13 cellular contexts compared by ENCODE assay signal in the genomic region with DNA sequence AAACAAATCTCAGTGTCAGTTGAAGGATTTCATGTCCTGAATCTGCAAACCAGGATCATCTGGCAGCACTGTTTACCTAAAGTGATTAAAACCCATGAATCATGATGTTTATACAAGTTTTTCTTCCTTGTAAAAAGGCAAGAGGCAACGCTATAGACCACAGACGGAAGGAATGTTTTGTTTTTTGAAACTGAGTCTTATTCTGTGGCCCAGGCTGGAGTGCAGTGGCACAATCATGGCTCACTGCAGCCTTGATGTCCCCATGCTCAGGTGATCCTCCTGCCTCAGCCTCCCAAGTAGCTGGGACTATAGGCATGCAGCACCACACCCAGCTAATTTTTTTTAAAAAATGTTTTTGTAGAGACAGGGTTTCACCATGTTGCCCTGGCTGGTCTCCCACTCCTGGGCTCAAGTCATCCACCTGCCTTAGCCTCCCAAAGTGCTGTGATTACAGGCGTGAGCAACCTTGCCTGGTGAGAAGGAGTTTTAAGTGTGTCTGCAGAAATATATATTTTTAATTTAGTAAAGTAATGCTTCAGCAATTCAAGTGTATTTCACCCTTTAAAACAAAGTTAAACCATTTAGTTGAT. TPM values are rescaled to one million over a fixed set of nuclear protein-coding genes. Genes with fewer than 3 reads are reported as not detected.
A peak's percentile ranks its signal among the peaks of the same experiment; 100 is the strongest.
DNase-seq lines count a peak whose midpoint lies in the region; ATAC-seq and TF ChIP-seq lines count a peak whose summit lies in the region.
"Had no signal": no experiment of that assay in that cellular context is flagged by ENCODE, and none has a peak within 500 bp of the region (broad histone marks: within the 10 kb centered on the region; RNA-seq: fewer than 3 reads in every experiment).

No MANE protein-coding gene starts in this region.

- no peak overlapping the region for H3K14ac ChIP-seq in mesenchymal stem cell (ENCODE audit: low read length in 2 of 2)

- H2AFZ ChIP-seq in mesenchymal stem cell (ENCODE audit: low read depth, low read length), result no peak overlapping the region

- no peak for TF ChIP-seq CTCF in AG09319 (IDR thresholded peaks at IDR 0.05; ENCODE audit: low read depth, low read length)
- TF ChIP-seq CTCF in LNCaP clone FGC (IDR thresholded peaks at IDR 0.05; ENCODE audit: control insufficient read depth, extremely low read depth, insufficient read depth), result no peak
- TF ChIP-seq CTCF in chondrocyte (IDR thresholded peaks at IDR 0.05), result no peak

- peak overlapping the region; percentile 46 for H3K27ac ChIP-seq in mesenchymal stem cell (ENCODE audit: low read length, poor library complexity, severe bottlenecking)

- no peaks in the 10 kb centered on the region for H3K36me3 Mint-ChIP-seq in chondrocyte (ENCODE audit: low read depth)
- no peaks in the 10 kb centered on the region for H3K36me3 Mint-ChIP-seq in activated CD4-positive, alpha-beta memory T cell treated with anti-CD3 and anti-CD28 coated beads for 36 hours
- H3K36me3 Mint-ChIP-seq: CD8-positive, alpha-beta T cell; naive B cell had no signal

- no peaks in the 10 kb centered on the region for H3K27me3 ChIP-seq in mesenchymal stem cell (ENCODE audit: control insufficient read depth in 1 of 2, insufficient read depth in 1 of 2, low read length in 2 of 2)
- H3K27me3 ChIP-seq: Peyer's patch had no signal

- H2BK12ac ChIP-seq in mesenchymal stem cell (ENCODE audit: low read length in 2 of 2), result no peak overlapping the region

- no peaks in the 10 kb centered on the region for H3K9me3 Mint-ChIP-seq in chondrocyte (ENCODE audit: low read depth)
- no peaks in the 10 kb centered on the region for H3K9me3 Mint-ChIP-seq in activated CD4-positive, alpha-beta memory T cell treated with anti-CD3 and anti-CD28 coated beads for 36 hours
- H3K9me3 Mint-ChIP-seq: activated CD4-positive, alpha-beta T cell treated with anti-CD3 and anti-CD28 coated beads, Interleukin-2, amount 10 ng/mL, durations not matched to agents 24 days and 14 days; CD8-positive, alpha-beta T cell; naive B cell had no signal

- no peak overlapping the region for H3K4ac ChIP-seq in mesenchymal stem cell (ENCODE audit: low read depth in 1 of 2, low read length in 2 of 2)

- no peak overlapping the region for H4K91ac ChIP-seq in mesenchymal stem cell (ENCODE audit: low read length)

- H2AK5ac ChIP-seq in mesenchymal stem cell (ENCODE audit: low read length, severe bottlenecking), result no peak overlapping the region

- no peaks in the 10 kb centered on the region for H3K9me3 ChIP-seq in mesenchymal stem cell (ENCODE audit: control insufficient read depth, low read length)
- H3K9me3 ChIP-seq: Peyer's patch had no signal

- H4K8ac ChIP-seq in mesenchymal stem cell (ENCODE audit: low read length), result no peak overlapping the region

- no peak overlapping the region for H2BK120ac ChIP-seq in mesenchymal stem cell (ENCODE audit: low read depth, low read length)

- H3K18ac ChIP-seq in mesenchymal stem cell (ENCODE audit: low read depth in 1 of 2, low read length in 2 of 2), result peak overlapping the region in 1 of 2 experiments; percentile 68

- H3K23ac ChIP-seq in mesenchymal stem cell (ENCODE audit: low read length in 2 of 2), result no peak overlapping the region

- peaks cover 7% of the 10 kb centered on the region for H3K4me1 ChIP-seq in mesenchymal stem cell (ENCODE audit: control insufficient read depth, insufficient read depth, low read depth, low read length)
- H3K4me1 ChIP-seq: Peyer's patch had no signal

- H3K4me1 Mint-ChIP-seq in chondrocyte (ENCODE audit: low read depth), result peaks cover 10% of the 10 kb centered on the region
- no peaks in the 10 kb centered on the region for H3K4me1 Mint-ChIP-seq in activated CD4-positive, alpha-beta memory T cell treated with anti-CD3 and anti-CD28 coated beads for 36 hours (ENCODE audit: low read depth)
- H3K4me1 Mint-ChIP-seq: activated CD4-positive, alpha-beta T cell treated with anti-CD3 and anti-CD28 coated beads, Interleukin-2, amount 10 ng/mL, durations not matched to agents 24 days and 14 days; naive B cell had no signal

- 0% methylated on average over 2 of the region's 3 CpGs for WGBS in mesenchymal stem cell

- H3K9ac ChIP-seq in mesenchymal stem cell (ENCODE audit: low read length), result no peak overlapping the region

- no peaks in the 10 kb centered on the region for H3K27me3 Mint-ChIP-seq in chondrocyte (ENCODE audit: low read depth)
- H3K27me3 Mint-ChIP-seq in activated CD4-positive, alpha-beta memory T cell treated with anti-CD3 and anti-CD28 coated beads for 36 hours, result no peaks in the 10 kb centered on the region

- peak overlapping the region; percentile 68 for H3K27ac Mint-ChIP-seq in chondrocyte (ENCODE audit: unreplicated experiment)
- no peak overlapping the region for H3K27ac Mint-ChIP-seq in activated CD4-positive, alpha-beta memory T cell treated with anti-CD3 and anti-CD28 coated beads for 36 hours
- H3K27ac Mint-ChIP-seq: activated CD4-positive, alpha-beta T cell treated with anti-CD3 and anti-CD28 coated beads, Interleukin-2, amount 10 ng/mL, durations not matched to agents 24 days and 14 days; CD8-positive, alpha-beta T cell; naive B cell had no signal

- H3K4me3 ChIP-seq in LNCaP clone FGC (ENCODE audit: low read depth, low read length), result no peak overlapping the region
- no peak overlapping the region for H3K4me3 ChIP-seq in mesenchymal stem cell (ENCODE audit: insufficient read depth in 1 of 2, low read depth in 1 of 2, low read length in 2 of 2)
- H3K4me3 ChIP-seq: Peyer's patch had no signal

- POLR2A ChIA-PET in activated CD4-positive, alpha-beta memory T cell treated with anti-CD3 and anti-CD28 coated beads for 36 hours (lab: Charles Lee), result no interaction called here

- no peak overlapping the region for H2BK15ac ChIP-seq in mesenchymal stem cell (ENCODE audit: low read depth, poor library complexity, severe bottlenecking)

- intact Hi-C loops in activated CD4-positive, alpha-beta memory T cell treated with anti-CD3 and anti-CD28 coated beads for 36 hours (cut with micrococcal nuclease), result no loop called here

- no peak overlapping the region for H2BK5ac ChIP-seq in mesenchymal stem cell (ENCODE audit: low read depth, low read length, poor library complexity, severe bottlenecking)

- DNase-seq in AG09319 (ENCODE audit: extremely low read depth, low read depth) (peak; percentile 23), LNCaP clone FGC (ENCODE audit: low read depth) (peak; percentile 48), chondrocyte (ENCODE audit: low spot score) (no peak), mesenchymal stem cell (peak; percentile 85), NOMO-1 treated with dmso at 0.1 percent for 144 hours (lab: John Stamatoyannopoulos, UW; ENCODE audit: unreplicated experiment) (no peak)
- no peak for DNase-seq in stimulated activated CD4-positive, alpha-beta T cell treated with anti-CD3 and anti-CD28 coated beads, Interleukin-2, amount 100 ng/mL, for 24 hours
- DNase-seq in activated CD4-positive, alpha-beta memory T cell treated with anti-CD3 and anti-CD28 coated beads for 36 hours, result no peak
- DNase-seq: activated CD4-positive, alpha-beta T cell treated with anti-CD3 and anti-CD28 coated beads, Interleukin-2, amount 10 ng/mL, durations not matched to agents 24 days and 14 days; CD8-positive, alpha-beta T cell; naive B cell; NCI-H1436; Peyer's patch had no signal

- no peaks in the 10 kb centered on the region for H3K79me1 ChIP-seq in mesenchymal stem cell (replicated peaks; ENCODE audit: low read length, poor library complexity, severe bottlenecking)

- no peak overlapping the region for H3K4me2 ChIP-seq in mesenchymal stem cell (ENCODE audit: low read length, poor library complexity, severe bottlenecking)

- ATAC-seq in GM18858 (IDR thresholded peaks at IDR 0.05; ENCODE audit: unreplicated experiment), result no peak
- ATAC-seq: CD8-positive, alpha-beta T cell had no signal

- H3K36me3 ChIP-seq in mesenchymal stem cell (ENCODE audit: control insufficient read depth in 1 of 2, insufficient read depth in 2 of 2, low read depth in 1 of 2, low read length in 2 of 2), result no peaks in the 10 kb centered on the region
- H3K36me3 ChIP-seq: Peyer's patch had no signal

- H3K4me3 Mint-ChIP-seq in chondrocyte (ENCODE audit: unreplicated experiment), result no peak overlapping the region
- H3K4me3 Mint-ChIP-seq in activated CD4-positive, alpha-beta memory T cell treated with anti-CD3 and anti-CD28 coated beads for 36 hours, result no peak overlapping the region
- H3K4me3 Mint-ChIP-seq: activated CD4-positive, alpha-beta T cell treated with anti-CD3 and anti-CD28 coated beads, Interleukin-2, amount 10 ng/mL, durations not matched to agents 24 days and 14 days; CD8-positive, alpha-beta T cell; naive B cell had no signal

- CTCF ChIA-PET in activated CD4-positive, alpha-beta memory T cell treated with anti-CD3 and anti-CD28 coated beads for 36 hours (lab: Charles Lee), result no interaction called here

RNA-seq across cellular contexts. Expression of gene SH3BGRL2, which starts 30.0 kb away (rescaled TPM):
- 2.7 to 2.9 TPM (median 2.8 TPM) in 3 replicates for total RNA-seq in chondrocyte
- 2.8 TPM for polyA plus RNA-seq in mesenchymal stem cell (2013, experiment 1 of 2)
- polyA plus RNA-seq in mesenchymal stem cell (2013, experiment 2 of 2), result 3.0 TPM
- total RNA-seq in activated CD4-positive, alpha-beta memory T cell treated with anti-CD3 and anti-CD28 coated beads for 36 hours, result under 1 TPM; 0.05 to 0.12 TPM

Comparison
In these comparisons a context has a peak if more than half of its experiments do, and no peak if none do; other contexts are left out.
1. DNase-seq: peak in AG09319 (single experiment), LNCaP clone FGC (single experiment) and mesenchymal stem cell (single experiment); none in chondrocyte (single experiment), NOMO-1 treated with dmso at 0.1 percent for 144 hours (single experiment), stimulated activated CD4-positive, alpha-beta T cell treated with anti-CD3 and anti-CD28 coated beads, Interleukin-2, amount 100 ng/mL, for 24 hours (0 of 2) and activated CD4-positive, alpha-beta memory T cell treated with anti-CD3 and anti-CD28 coated beads for 36 hours (single experiment).